14 cellular contexts compared by ENCODE assay signal in the genomic region with DNA sequence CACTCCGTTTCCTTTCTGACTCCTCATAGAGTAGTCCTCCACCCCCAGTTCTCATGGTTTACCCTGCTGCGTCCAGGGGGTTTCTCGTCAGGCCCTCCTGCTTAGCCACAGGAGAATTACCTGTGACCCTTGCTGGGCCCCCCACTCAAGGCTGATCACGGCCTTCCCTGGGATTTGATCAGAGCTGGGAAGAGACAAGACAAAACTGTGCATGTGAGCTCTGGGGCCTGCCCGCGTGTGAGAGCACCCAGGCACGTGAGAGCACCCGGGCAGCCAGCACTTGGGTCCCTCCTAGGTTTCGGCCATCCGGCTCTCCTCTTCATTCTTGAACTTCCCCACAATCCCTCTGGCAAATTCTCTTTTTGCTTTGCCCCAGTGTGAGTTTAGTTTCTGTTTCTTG.
"Had no signal": no experiment of that assay in that cellular context is flagged by ENCODE, and none has a peak within 500 bp of the region (broad histone marks: within the 10 kb centered on the region; RNA-seq: fewer than 3 reads in every experiment).

No MANE protein-coding gene starts in this region.

- H3K27ac Mint-ChIP-seq: activated naive CD4-positive, alpha-beta T cell treated with anti-CD3 and anti-CD28 coated beads for 36 hours; brain had no signal

- H3K4me3 ChIP-seq: dorsolateral prefrontal cortex, left lung had no signal

- H3K9me3 Mint-ChIP-seq: activated naive CD4-positive, alpha-beta T cell treated with anti-CD3 and anti-CD28 coated beads for 36 hours; brain; stimulated activated naive CD8-positive, alpha-beta T cell treated with anti-CD3 and anti-CD28 coated beads, Interleukin-15, amount 100 ng/mL, for 72 hours had no signal

- ATAC-seq: left lung; stimulated activated naive CD8-positive, alpha-beta T cell treated with anti-CD3 and anti-CD28 coated beads, Interleukin-15, amount 100 ng/mL, for 72 hours had no signal

- DNase-seq: activated CD4-positive, alpha-beta T cell treated with anti-CD3 and anti-CD28 coated beads for 1 hour; activated naive CD4-positive, alpha-beta T cell treated with anti-CD3 and anti-CD28 coated beads for 36 hours; activated T-cell treated with anti-CD3 and anti-CD28 coated beads for 4 hours; anterior cingulate cortex; caudate nucleus; dorsolateral prefrontal cortex; erythroblast; kidney; left lung; mammary epithelial cell; occipital lobe; stimulated activated naive CD8-positive, alpha-beta T cell treated with anti-CD3 and anti-CD28 coated beads, Interleukin-15, amount 100 ng/mL, for 72 hours had no signal

- H3K4me1 ChIP-seq: left lung had no signal

- H3K9me3 ChIP-seq: left lung had no signal

- H3K4me3 Mint-ChIP-seq: activated naive CD4-positive, alpha-beta T cell treated with anti-CD3 and anti-CD28 coated beads for 36 hours; brain; stimulated activated naive CD8-positive, alpha-beta T cell treated with anti-CD3 and anti-CD28 coated beads, Interleukin-15, amount 100 ng/mL, for 72 hours had no signal

- H3K27ac ChIP-seq: dorsolateral prefrontal cortex, left lung, VCaP had no signal

- H3K4me1 Mint-ChIP-seq: brain had no signal

- H3K27me3 Mint-ChIP-seq: brain; stimulated activated naive CD8-positive, alpha-beta T cell treated with anti-CD3 and anti-CD28 coated beads, Interleukin-15, amount 100 ng/mL, for 72 hours had no signal

- H3K27me3 ChIP-seq: dorsolateral prefrontal cortex, left lung had no signal
